Comparison of ENCODE assay signal across 8 cellular contexts in the genomic region with DNA sequence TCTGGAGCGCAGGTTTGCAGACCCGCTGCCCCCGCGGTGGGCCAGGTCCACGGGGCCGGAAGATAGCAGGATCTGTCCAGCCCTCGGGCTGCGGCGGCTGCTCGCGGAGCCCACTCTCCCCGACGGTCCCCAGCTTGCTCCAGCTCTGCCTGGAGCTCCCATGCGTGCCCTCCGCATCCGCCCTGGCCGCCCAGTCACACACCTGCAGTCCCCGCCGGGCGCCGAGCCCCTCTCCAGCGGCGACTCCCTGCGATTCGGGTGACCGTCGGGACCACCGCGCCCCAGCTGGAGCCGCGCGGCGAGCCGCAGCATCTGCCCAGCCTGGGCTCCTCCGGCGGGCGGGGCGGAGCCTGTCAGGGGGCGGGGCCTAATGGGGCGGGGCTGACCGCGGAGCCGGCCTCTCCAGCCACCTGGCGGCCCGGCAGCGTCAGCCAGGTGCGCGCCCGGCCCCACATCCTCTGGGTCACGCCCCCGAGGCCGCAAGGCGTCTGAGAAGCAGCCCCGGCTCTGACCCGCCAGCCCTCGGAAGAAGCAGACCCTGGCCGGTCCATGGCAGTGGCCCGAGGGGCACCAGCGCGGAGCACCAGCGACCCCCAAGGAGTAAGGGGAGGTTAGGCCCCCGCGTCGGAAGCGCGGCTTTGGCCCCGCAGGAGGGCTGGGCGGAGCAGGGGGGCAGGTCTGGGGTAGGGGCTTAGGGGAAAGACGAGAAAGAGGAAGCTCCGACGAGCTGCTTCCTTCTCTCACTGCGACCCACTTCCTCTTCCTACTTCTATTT. TPM values are rescaled to one million over a fixed set of nuclear protein-coding genes. Genes with fewer than 3 reads are reported as not detected.
DNase-seq lines count a peak whose midpoint lies in the region; ATAC-seq and TF ChIP-seq lines count a peak whose summit lies in the region.
"Had no signal": no experiment of that assay in that cellular context is flagged by ENCODE, and none has a peak within 500 bp of the region (broad histone marks: within the 10 kb centered on the region; RNA-seq: fewer than 3 reads in every experiment).

TSS of gene PIK3R5 (minus strand) at position 314 of the 775 bp plus-strand sequence. CDS start 54,213 bp downstream, outside the sequence.

- no peak for TF ChIP-seq POLR2A in suprapubic skin (IDR thresholded peaks at IDR 0.05)

- H3K27ac Mint-ChIP-seq in neural crest cell (ENCODE audit: unreplicated experiment) = no peak within 1 kb of the TSS
- H3K27ac Mint-ChIP-seq: brain had no signal

- H3K4me1 Mint-ChIP-seq in neural crest cell = peaks cover 11% of the 10 kb centered on the region

- no peaks in the 10 kb centered on the region for H3K36me3 ChIP-seq in suprapubic skin

- DNase-seq in HL-60 (ENCODE audit: low read depth in 1 of 2, low spot score in 1 of 2) (peak; percentile 69 to 77), neural crest cell (ENCODE audit: low read depth, low spot score) (peak; percentile 34), suprapubic skin (ENCODE audit: low spot score in 2 of 2) (peak in 1 of 2 donors; percentile 61), DMS53 treated with DMSO at 0.1 percent for 48 hours (lab: John Stamatoyannopoulos, UW; ENCODE audit: unreplicated experiment) (no peak)
- peak; percentile 74 to 83 for DNase-seq in activated CD4-positive, alpha-beta T cell treated with anti-CD3 and anti-CD28 coated beads for 4 hours
- peak; percentile 71 for DNase-seq in effector CD8-positive, alpha-beta T cell (lab: John Stamatoyannopoulos, UW)

- no peaks in the 10 kb centered on the region for H3K9me3 ChIP-seq in suprapubic skin

- peak within 1 kb of the TSS; percentile 79 for H3K4me3 ChIP-seq in HL-60 (replicated peaks; ENCODE audit: insufficient read depth, low read length)
- peak within 1 kb of the TSS; percentile 47 for H3K4me3 ChIP-seq in suprapubic skin

- peaks cover 8% of the 10 kb centered on the region for H3K4me1 ChIP-seq in suprapubic skin

- peaks cover 73% of the 10 kb centered on the region for H3K27me3 Mint-ChIP-seq in neural crest cell (ENCODE audit: low read depth)

- peak within 1 kb of the TSS; percentile 96 for H3K27ac ChIP-seq in HL-60 (replicated peaks)
- peak within 1 kb of the TSS; percentile 64 for H3K27ac ChIP-seq in suprapubic skin

- peaks cover 6% of the 10 kb centered on the region for H3K9me3 Mint-ChIP-seq in neural crest cell

- H3K36me3 Mint-ChIP-seq in neural crest cell (ENCODE audit: low read depth) = peaks cover 4% of the 10 kb centered on the region
- H3K36me3 Mint-ChIP-seq: brain had no signal

- peak; percentile 47 for ATAC-seq in GM19438 (IDR thresholded peaks at IDR 0.05; ENCODE audit: low read depth, unreplicated experiment)

- WGBS in suprapubic skin = 3% methylated on average over 14 of the region's 72 CpGs

- TF ChIP-seq EP300 in suprapubic skin (IDR thresholded peaks at IDR 0.05) = no peak

- peak within 1 kb of the TSS; percentile 27 for H3K4me3 Mint-ChIP-seq in neural crest cell

- TF ChIP-seq CTCF in HL-60 (IDR thresholded peaks at IDR 0.05; ENCODE audit: insufficient read depth, low read length) = no peak
- peak; percentile 38 for TF ChIP-seq CTCF in neural crest cell (conservative IDR thresholded peaks at IDR 0.05)
- TF ChIP-seq CTCF in suprapubic skin (IDR thresholded peaks at IDR 0.05) = no peak

- no peaks in the 10 kb centered on the region for H3K27me3 ChIP-seq in HL-60 (ENCODE audit: insufficient read depth, poor library complexity, severe bottlenecking)
- peaks cover 47% of the 10 kb centered on the region for H3K27me3 ChIP-seq in suprapubic skin

RNA-seq across cellular contexts. Expression of gene PIK3R5, which starts in this region (rescaled TPM):
- total RNA-seq in neural crest cell (0.52 and 1.4 TPM in 2 replicates), suprapubic skin (10 to 100 TPM in 1 of 4 donors, 1 to 10 TPM in 3; 3.6 to 13.5 (median 5.0) TPM)
